21 cellular contexts compared by ENCODE assay signal in the genomic region with DNA sequence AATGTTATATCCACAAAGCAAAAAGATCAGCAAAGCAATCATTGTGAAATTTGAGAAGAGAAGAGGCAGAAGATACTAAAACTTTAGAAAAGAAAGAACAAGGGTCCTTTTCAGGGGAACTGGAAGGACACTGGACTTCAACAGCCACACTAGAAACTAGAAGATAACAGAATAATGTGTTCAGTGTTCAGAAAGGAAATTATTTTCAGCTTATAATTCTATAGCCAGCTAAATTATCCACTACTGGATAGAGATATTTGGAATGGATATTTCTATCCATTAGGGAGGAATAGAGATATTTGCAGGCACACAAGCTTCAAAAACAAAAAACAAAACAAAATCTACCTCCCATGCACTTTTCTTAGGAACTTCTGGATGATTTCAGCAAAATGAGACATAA. TPM values are rescaled to one million over a fixed set of nuclear protein-coding genes. Genes with fewer than 3 reads are reported as not detected.
DNase-seq lines count a peak whose midpoint lies in the region; ATAC-seq and TF ChIP-seq lines count a peak whose summit lies in the region.
"Had no signal": no experiment of that assay in that cellular context is flagged by ENCODE, and none has a peak within 500 bp of the region (broad histone marks: within the 10 kb centered on the region; RNA-seq: fewer than 3 reads in every experiment).

No MANE protein-coding gene starts in this region.

- peaks cover 85% of the 10 kb centered on the region for H3K4me1 Mint-ChIP-seq in activated naive CD4-positive, alpha-beta T cell treated with anti-CD3 and anti-CD28 coated beads, Interleukin-2, amount 50 U/mL, for 24 hours
- H3K4me1 Mint-ChIP-seq in activated B cell treated with CpG ODN at 0.5 μM for 24 hours (peaks cover 82% of the 10 kb centered on the region), memory B cell (peaks cover 63% of the 10 kb centered on the region), type B pancreatic cell (ENCODE audit: unreplicated experiment) (peaks cover 33% of the 10 kb centered on the region), neural progenitor cell (no peaks in the 10 kb centered on the region)

- no peak overlapping the region for H3K9ac ChIP-seq in neural progenitor cell

- H3K9me3 ChIP-seq in neural progenitor cell (ENCODE audit: low read depth) (no peaks in the 10 kb centered on the region), A673 (ENCODE audit: low read depth, low read length, poor library complexity, severe bottlenecking) (peaks cover 9% of the 10 kb centered on the region)
- H3K9me3 ChIP-seq: left lung, ovary, SJCRH30, uterus had no signal

- H3K79me2 ChIP-seq in neural progenitor cell (ENCODE audit: low read depth), result no peaks in the 10 kb centered on the region

- H4K20me1 ChIP-seq in neural progenitor cell (ENCODE audit: low read depth), result no peaks in the 10 kb centered on the region

- H3K27ac Mint-ChIP-seq in activated naive CD4-positive, alpha-beta T cell treated with anti-CD3 and anti-CD28 coated beads, Interleukin-2, amount 50 U/mL, for 24 hours, result peak overlapping the region; percentile 95
- peak overlapping the region in 1 of 2 donors; percentile 90 for H3K27ac Mint-ChIP-seq in activated naive CD4-positive, alpha-beta T cell treated with anti-CD3 and anti-CD28 coated beads, Interleukin-2, amount 50 U/mL, for 72 hours
- H3K27ac Mint-ChIP-seq in activated B cell treated with CpG ODN at 0.5 μM for 24 hours (peak overlapping the region; percentile 85), memory B cell (peak overlapping the region; percentile 93), type B pancreatic cell (peak overlapping the region; percentile 52), neural progenitor cell (no peak overlapping the region)
- H3K27ac Mint-ChIP-seq: WTC11 had no signal

- H3K4me3 ChIP-seq in neural progenitor cell, result no peak overlapping the region
- H3K4me3 ChIP-seq in A673 (ENCODE audit: low read depth, low read length, poor library complexity, severe bottlenecking), result no peak overlapping the region
- H3K4me3 ChIP-seq: left lung, ovary, SJCRH30, uterus had no signal

- H3K36me3 Mint-ChIP-seq in activated naive CD4-positive, alpha-beta T cell treated with anti-CD3 and anti-CD28 coated beads, Interleukin-2, amount 50 U/mL, for 24 hours, result peaks cover 9% of the 10 kb centered on the region
- peaks cover 24 to 40% of the 10 kb centered on the region in 2 donors for H3K36me3 Mint-ChIP-seq in activated naive CD4-positive, alpha-beta T cell treated with anti-CD3 and anti-CD28 coated beads, Interleukin-2, amount 50 U/mL, for 72 hours
- H3K36me3 Mint-ChIP-seq in activated B cell treated with CpG ODN at 0.5 μM for 24 hours (ENCODE audit: low read depth) (peaks cover 22% of the 10 kb centered on the region), memory B cell (peaks cover 17% of the 10 kb centered on the region), type B pancreatic cell (peaks cover 20% of the 10 kb centered on the region), neural progenitor cell (no peaks in the 10 kb centered on the region)
- H3K36me3 Mint-ChIP-seq: WTC11 had no signal

- no peaks in the 10 kb centered on the region for H3F3A ChIP-seq in neural progenitor cell (ENCODE audit: low read depth)

- H3K4me1 ChIP-seq in neural progenitor cell (peaks cover 11% of the 10 kb centered on the region), A673 (ENCODE audit: insufficient read depth, low read length, poor library complexity, severe bottlenecking) (no peaks in the 10 kb centered on the region)

- H3K4me3 Mint-ChIP-seq in activated naive CD4-positive, alpha-beta T cell treated with anti-CD3 and anti-CD28 coated beads, Interleukin-2, amount 50 U/mL, for 24 hours, result peak overlapping the region; percentile 76
- H3K4me3 Mint-ChIP-seq in activated B cell treated with CpG ODN at 0.5 μM for 24 hours (no peak overlapping the region), memory B cell (no peak overlapping the region), type B pancreatic cell (no peak overlapping the region), neural progenitor cell (no peak overlapping the region)
- H3K4me3 Mint-ChIP-seq: WTC11 had no signal

- H3K27ac ChIP-seq in neural progenitor cell, result no peak overlapping the region
- H3K27ac ChIP-seq in A673 (ENCODE audit: low read depth, low read length, poor library complexity, severe bottlenecking), result no peak overlapping the region
- H3K27ac ChIP-seq: ovary, SJCRH30, uterus had no signal

- no TSS peak for BruUV-seq in A673 (replicated peaks; lab: Mats Ljungman, UMichigan)

- TF ChIP-seq CTCF in activated B cell treated with CpG ODN at 0.5 μM for 24 hours (IDR thresholded peaks at IDR 0.05) (no peak), type B pancreatic cell (conservative IDR thresholded peaks at IDR 0.05) (no peak), neural progenitor cell (IDR thresholded peaks at IDR 0.05) (no peak), A673 (conservative IDR thresholded peaks at IDR 0.05; ENCODE audit: low read depth, low read length) (no peak)

- DNase-seq in activated naive CD4-positive, alpha-beta T cell treated with anti-CD3 and anti-CD28 coated beads, Interleukin-2, amount 50 U/mL, for 72 hours (ENCODE audit: low spot score in 2 of 2), result no peak
- DNase-seq in activated B cell treated with CpG ODN at 0.5 μM for 24 hours (no peak), memory B cell (ENCODE audit: low spot score in 2 of 2) (no peak), type B pancreatic cell (ENCODE audit: extremely low spot score, unreplicated experiment) (no peak), neural progenitor cell (ENCODE audit: low spot score) (no peak), A673 (ENCODE audit: low spot score) (no peak)
- DNase-seq: activated gamma-delta T cell treated with Interleukin-2 at 50 U/mL for 16 hours; anterior cingulate cortex; cerebellar nuclear complex; effector memory CD4-positive, alpha-beta T cell; glutamatergic neuron; NCI-H146; NCI-H226; PC-3; SJCRH30; uterus had no signal

- POLR2A ChIA-PET in activated B cell treated with CpG ODN at 0.5 μM for 24 hours (lab: Charles Lee) (no interaction called here), A673 (lab: Charles Lee; ENCODE audit: low non-redundant PET) (no interaction called here)

- no peaks in the 10 kb centered on the region for H3K27me3 ChIP-seq in neural progenitor cell
- no peaks in the 10 kb centered on the region for H3K27me3 ChIP-seq in A673 (replicated peaks; ENCODE audit: insufficient read depth, low read depth, low read length, poor library complexity)
- H3K27me3 ChIP-seq: left lung, ovary, SJCRH30, uterus had no signal

- no peak overlapping the region for H3K4me2 ChIP-seq in neural progenitor cell

- H3K9me3 Mint-ChIP-seq in activated naive CD4-positive, alpha-beta T cell treated with anti-CD3 and anti-CD28 coated beads, Interleukin-2, amount 50 U/mL, for 24 hours, result no peaks in the 10 kb centered on the region
- H3K9me3 Mint-ChIP-seq in activated naive CD4-positive, alpha-beta T cell treated with anti-CD3 and anti-CD28 coated beads, Interleukin-2, amount 50 U/mL, for 72 hours, result peaks cover 5 to 11% of the 10 kb centered on the region in 2 donors
- H3K9me3 Mint-ChIP-seq in activated B cell treated with CpG ODN at 0.5 μM for 24 hours, result no peaks in the 10 kb centered on the region
- H3K9me3 Mint-ChIP-seq in memory B cell, result peaks cover 5% of the 10 kb centered on the region
- H3K9me3 Mint-ChIP-seq in type B pancreatic cell, result no peaks in the 10 kb centered on the region
- peaks cover 7% of the 10 kb centered on the region for H3K9me3 Mint-ChIP-seq in neural progenitor cell
- H3K9me3 Mint-ChIP-seq: WTC11 had no signal

- no peak for ATAC-seq in activated naive CD4-positive, alpha-beta T cell treated with anti-CD3 and anti-CD28 coated beads, Interleukin-2, amount 50 U/mL, for 72 hours
- no peak for ATAC-seq in activated B cell treated with CpG ODN at 0.5 μM for 24 hours (ENCODE audit: low read depth)
- ATAC-seq in memory B cell (ENCODE audit: low read depth), result no peak
- ATAC-seq in HG02970 (IDR thresholded peaks at IDR 0.05; ENCODE audit: low FRiP score, unreplicated experiment), result no peak
- ATAC-seq: left lung, PC-3, WTC11 had no signal

- no peaks in the 10 kb centered on the region for H3K27me3 Mint-ChIP-seq in activated naive CD4-positive, alpha-beta T cell treated with anti-CD3 and anti-CD28 coated beads, Interleukin-2, amount 50 U/mL, for 24 hours
- H3K27me3 Mint-ChIP-seq in activated B cell treated with CpG ODN at 0.5 μM for 24 hours, result no peaks in the 10 kb centered on the region
- no peaks in the 10 kb centered on the region for H3K27me3 Mint-ChIP-seq in memory B cell
- no peaks in the 10 kb centered on the region for H3K27me3 Mint-ChIP-seq in type B pancreatic cell
- H3K27me3 Mint-ChIP-seq in neural progenitor cell (ENCODE audit: insufficient read depth, low read depth), result peaks cover 2% of the 10 kb centered on the region

- CTCF ChIA-PET in activated B cell treated with CpG ODN at 0.5 μM for 24 hours (lab: Charles Lee), result interaction anchor here (1.4 kb wide), 1 partner anchor 49 kb away, joined by 4 read pairs; no protein-coding TSS in a partner anchor
- CTCF ChIA-PET in A673 (lab: Charles Lee), result no interaction called here

- H3K36me3 ChIP-seq in neural progenitor cell (no peaks in the 10 kb centered on the region), A673 (ENCODE audit: insufficient read depth, low read length, poor library complexity, severe bottlenecking) (no peaks in the 10 kb centered on the region)
- H3K36me3 ChIP-seq: ovary, SJCRH30, uterus had no signal

- no peak overlapping the region for H2AFZ ChIP-seq in neural progenitor cell (replicated peaks)

- intact Hi-C loops in activated B cell treated with CpG ODN at 0.5 μM for 24 hours (cut with micrococcal nuclease), result loop anchor here (1.0 kb wide), 1 partner anchor 11 kb away; no protein-coding TSS in a partner anchor
- intact Hi-C loops in A673 (cut with micrococcal nuclease; ENCODE audit: unreplicated experiment), result no loop called here

RNA-seq across cellular contexts. Expression of a gene that starts 12.8 kb away (rescaled TPM):
- 100 to 1,000 TPM; 218 to 304 TPM for total RNA-seq in activated naive CD4-positive, alpha-beta T cell treated with anti-CD3 and anti-CD28 coated beads, Interleukin-2, amount 50 U/mL, for 72 hours
- 178 and 190 TPM in 2 replicates for total RNA-seq in activated B cell treated with CpG ODN at 0.5 μM for 24 hours
- 122 and 248 TPM in 2 replicates for total RNA-seq in type B pancreatic cell (ENCODE audit: low replicate concordance)
- total RNA-seq in neural progenitor cell (ENCODE audit: low replicate concordance), result 2.7 and 7.3 TPM in 2 replicates
- total RNA-seq in A673 (2021), result 118 and 119 TPM in 2 replicates

Comparison
In these comparisons a context has a peak if more than half of its experiments do, and no peak if none do; other contexts are left out.
1. RNA of a gene that starts 12.8 kb away (total RNA-seq): 218 to 304 TPM in activated naive CD4-positive, alpha-beta T cell treated with anti-CD3 and anti-CD28 coated beads, Interleukin-2, amount 50 U/mL, for 72 hours, 178 to 190 TPM in activated B cell treated with CpG ODN at 0.5 μM for 24 hours, 122 to 248 TPM in type B pancreatic cell and 118 to 119 TPM in A673; 2.7 to 7.3 TPM in neural progenitor cell; every median in the first group is over 10 times any median in the second.